In the genomic region with DNA sequence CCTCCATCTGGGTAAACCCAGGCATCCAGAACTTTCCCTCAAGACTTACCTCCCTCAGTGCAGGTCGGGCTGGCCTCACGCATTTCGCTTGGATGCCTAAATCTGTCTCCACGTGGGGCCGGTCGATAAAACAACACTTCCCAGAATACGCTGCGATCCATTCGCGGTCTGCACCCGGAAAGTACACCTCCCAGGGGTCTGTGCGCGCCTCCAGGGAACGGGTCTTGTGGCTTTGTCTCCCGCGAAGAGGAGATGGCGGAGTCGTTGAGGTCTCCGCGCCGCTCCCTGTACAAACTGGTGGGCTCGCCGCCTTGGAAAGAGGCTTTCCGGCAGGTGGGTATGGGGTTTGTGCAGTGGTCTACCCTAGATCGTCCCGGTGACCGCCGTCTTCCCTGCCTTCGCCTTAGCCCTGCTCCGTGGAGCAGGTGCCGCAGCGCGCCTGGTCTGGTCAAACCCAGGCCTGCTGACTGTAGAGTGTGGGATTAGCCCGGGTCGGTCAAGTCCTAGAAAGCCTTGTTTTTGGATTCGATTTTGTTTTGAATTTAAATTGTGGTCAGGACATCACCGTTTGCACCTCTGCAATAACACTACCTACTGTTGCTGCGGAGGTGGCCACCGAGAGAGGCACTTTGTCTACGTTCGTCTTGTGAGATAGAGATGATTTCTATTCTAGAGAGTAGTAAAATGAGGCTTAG, we compare ENCODE assay signal across 1 cellular context.
TF ChIP-seq lines count a peak whose summit lies in the region.

A gene with protein sequence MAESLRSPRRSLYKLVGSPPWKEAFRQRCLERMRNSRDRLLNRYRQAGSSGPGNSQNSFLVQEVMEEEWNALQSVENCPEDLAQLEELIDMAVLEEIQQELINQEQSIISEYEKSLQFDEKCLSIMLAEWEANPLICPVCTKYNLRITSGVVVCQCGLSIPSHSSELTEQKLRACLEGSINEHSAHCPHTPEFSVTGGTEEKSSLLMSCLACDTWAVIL (plus strand): TSS at position 224 of the 695 bp plus-strand sequence. CDS start 29 bp downstream, at position 253.

TF ChIP-seq in K562, 482 proteins besides CTCF, POLR2A, EP300 and RAD21 (continued from another document and continues in another):
- TF ChIP-seq, protein P1, sequence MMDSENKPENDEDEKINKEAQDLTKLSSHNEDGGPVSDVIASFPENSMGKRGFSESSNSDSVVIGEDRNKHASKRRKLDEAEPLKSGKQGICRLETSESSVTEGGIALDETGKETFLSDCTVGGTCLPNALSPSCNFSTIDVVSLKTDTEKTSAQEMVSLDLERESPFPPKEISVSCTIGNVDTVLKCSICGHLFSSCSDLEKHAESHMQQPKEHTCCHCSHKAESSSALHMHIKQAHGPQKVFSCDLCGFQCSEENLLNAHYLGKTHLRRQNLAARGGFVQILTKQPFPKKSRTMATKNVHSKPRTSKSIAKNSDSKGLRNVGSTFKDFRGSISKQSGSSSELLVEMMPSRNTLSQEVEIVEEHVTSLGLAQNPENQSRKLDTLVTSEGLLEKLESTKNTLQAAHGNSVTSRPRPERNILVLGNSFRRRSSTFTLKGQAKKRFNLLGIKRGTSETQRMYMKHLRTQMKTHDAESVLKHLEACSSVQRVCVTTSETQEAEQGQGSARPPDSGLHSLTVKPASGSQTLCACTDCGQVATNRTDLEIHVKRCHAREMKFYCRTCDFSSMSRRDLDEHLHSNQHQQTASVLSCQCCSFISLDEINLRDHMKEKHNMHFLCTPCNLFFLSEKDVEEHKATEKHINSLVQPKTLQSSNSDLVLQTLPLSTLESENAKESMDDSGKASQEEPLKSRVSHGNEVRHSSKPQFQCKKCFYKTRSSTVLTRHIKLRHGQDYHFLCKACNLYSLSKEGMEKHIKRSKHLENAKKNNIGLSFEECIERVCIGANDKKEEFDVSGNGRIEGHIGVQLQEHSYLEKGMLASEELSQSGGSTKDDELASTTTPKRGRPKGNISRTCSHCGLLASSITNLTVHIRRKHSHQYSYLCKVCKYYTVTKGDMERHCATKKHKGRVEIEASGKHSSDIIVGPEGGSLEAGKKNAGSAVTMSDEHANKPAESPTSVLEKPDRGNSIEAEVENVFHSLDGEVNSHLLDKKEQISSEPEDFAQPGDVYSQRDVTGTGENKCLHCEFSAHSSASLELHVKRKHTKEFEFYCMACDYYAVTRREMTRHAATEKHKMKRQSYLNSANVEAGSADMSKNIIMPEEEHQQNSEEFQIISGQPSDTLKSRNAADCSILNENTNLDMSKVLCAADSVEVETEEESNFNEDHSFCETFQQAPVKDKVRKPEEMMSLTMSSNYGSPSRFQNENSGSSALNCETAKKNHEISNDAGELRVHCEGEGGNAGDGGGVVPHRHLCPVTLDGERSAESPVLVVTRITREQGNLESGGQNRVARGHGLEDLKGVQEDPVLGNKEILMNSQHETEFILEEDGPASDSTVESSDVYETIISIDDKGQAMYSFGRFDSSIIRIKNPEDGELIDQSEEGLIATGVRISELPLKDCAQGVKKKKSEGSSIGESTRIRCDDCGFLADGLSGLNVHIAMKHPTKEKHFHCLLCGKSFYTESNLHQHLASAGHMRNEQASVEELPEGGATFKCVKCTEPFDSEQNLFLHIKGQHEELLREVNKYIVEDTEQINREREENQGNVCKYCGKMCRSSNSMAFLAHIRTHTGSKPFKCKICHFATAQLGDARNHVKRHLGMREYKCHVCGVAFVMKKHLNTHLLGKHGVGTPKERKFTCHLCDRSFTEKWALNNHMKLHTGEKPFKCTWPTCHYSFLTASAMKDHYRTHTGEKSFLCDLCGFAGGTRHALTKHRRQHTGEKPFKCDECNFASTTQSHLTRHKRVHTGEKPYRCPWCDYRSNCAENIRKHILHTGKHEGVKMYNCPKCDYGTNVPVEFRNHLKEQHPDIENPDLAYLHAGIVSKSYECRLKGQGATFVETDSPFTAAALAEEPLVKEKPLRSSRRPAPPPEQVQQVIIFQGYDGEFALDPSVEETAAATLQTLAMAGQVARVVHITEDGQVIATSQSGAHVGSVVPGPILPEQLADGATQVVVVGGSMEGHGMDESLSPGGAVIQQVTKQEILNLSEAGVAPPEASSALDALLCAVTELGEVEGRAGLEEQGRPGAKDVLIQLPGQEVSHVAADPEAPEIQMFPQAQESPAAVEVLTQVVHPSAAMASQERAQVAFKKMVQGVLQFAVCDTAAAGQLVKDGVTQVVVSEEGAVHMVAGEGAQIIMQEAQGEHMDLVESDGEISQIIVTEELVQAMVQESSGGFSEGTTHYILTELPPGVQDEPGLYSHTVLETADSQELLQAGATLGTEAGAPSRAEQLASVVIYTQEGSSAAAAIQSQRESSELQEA (IDR thresholded peaks at IDR 0.05; ENCODE audit: low read depth) = no peak
- TF ChIP-seq, protein P2, sequence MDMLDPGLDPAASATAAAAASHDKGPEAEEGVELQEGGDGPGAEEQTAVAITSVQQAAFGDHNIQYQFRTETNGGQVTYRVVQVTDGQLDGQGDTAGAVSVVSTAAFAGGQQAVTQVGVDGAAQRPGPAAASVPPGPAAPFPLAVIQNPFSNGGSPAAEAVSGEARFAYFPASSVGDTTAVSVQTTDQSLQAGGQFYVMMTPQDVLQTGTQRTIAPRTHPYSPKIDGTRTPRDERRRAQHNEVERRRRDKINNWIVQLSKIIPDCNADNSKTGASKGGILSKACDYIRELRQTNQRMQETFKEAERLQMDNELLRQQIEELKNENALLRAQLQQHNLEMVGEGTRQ (CRISPR knock-in tag; IDR thresholded peaks at IDR 0.05) = peak; percentile 37; the same call in 1 of the 2 replicates
- TF ChIP-seq PREB (CRISPR knock-in tag; IDR thresholded peaks at IDR 0.05) = no peak
- TF ChIP-seq ZNF263 (CRISPR knock-in tag; IDR thresholded peaks at IDR 0.05; ENCODE audit: borderline replicate concordance) = no peak; the same call in 1 of the 2 replicates
- no peak for TF ChIP-seq CXXC5 (CRISPR knock-in tag; IDR thresholded peaks at IDR 0.05)
- TF ChIP-seq CLOCK (CRISPR knock-in tag; IDR thresholded peaks at IDR 0.05; ENCODE audit: borderline replicate concordance) = no peak
- TF ChIP-seq FOXM1 (IDR thresholded peaks at IDR 0.05; ENCODE audit: low read depth) = no peak
- TF ChIP-seq FOXM1 (CRISPR knock-in tag; IDR thresholded peaks at IDR 0.05; ENCODE audit: low read depth) = no peak
- TF ChIP-seq NCOR1 (IDR thresholded peaks at IDR 0.05) = no peak
- TF ChIP-seq, protein P3, sequence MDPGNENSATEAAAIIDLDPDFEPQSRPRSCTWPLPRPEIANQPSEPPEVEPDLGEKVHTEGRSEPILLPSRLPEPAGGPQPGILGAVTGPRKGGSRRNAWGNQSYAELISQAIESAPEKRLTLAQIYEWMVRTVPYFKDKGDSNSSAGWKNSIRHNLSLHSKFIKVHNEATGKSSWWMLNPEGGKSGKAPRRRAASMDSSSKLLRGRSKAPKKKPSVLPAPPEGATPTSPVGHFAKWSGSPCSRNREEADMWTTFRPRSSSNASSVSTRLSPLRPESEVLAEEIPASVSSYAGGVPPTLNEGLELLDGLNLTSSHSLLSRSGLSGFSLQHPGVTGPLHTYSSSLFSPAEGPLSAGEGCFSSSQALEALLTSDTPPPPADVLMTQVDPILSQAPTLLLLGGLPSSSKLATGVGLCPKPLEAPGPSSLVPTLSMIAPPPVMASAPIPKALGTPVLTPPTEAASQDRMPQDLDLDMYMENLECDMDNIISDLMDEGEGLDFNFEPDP (CRISPR knock-in tag; IDR thresholded peaks at IDR 0.05) = no peak
- TF ChIP-seq PHF20 (IDR thresholded peaks at IDR 0.05; ENCODE audit: partially characterized antibody) = peak; percentile 60
- no peak for TF ChIP-seq MEF2D (tag; conservative IDR thresholded peaks at IDR 0.05; ENCODE audit: low read depth)
- TF ChIP-seq TRIM28 (IDR thresholded peaks at IDR 0.05) = no peak
- no peak; the same call in 1 of the 2 replicates for TF ChIP-seq ESRRA (IDR thresholded peaks at IDR 0.05; ENCODE audit: borderline replicate concordance, low read depth)
- TF ChIP-seq ARNT (IDR thresholded peaks at IDR 0.05) = no peak
- no peak for TF ChIP-seq NFYB (IDR thresholded peaks at IDR 0.05; ENCODE audit: extremely low read depth, insufficient read length)
- no peak for TF ChIP-seq SLC30A9 (CRISPR knock-in tag; IDR thresholded peaks at IDR 0.05)
- TF ChIP-seq, protein P4, sequence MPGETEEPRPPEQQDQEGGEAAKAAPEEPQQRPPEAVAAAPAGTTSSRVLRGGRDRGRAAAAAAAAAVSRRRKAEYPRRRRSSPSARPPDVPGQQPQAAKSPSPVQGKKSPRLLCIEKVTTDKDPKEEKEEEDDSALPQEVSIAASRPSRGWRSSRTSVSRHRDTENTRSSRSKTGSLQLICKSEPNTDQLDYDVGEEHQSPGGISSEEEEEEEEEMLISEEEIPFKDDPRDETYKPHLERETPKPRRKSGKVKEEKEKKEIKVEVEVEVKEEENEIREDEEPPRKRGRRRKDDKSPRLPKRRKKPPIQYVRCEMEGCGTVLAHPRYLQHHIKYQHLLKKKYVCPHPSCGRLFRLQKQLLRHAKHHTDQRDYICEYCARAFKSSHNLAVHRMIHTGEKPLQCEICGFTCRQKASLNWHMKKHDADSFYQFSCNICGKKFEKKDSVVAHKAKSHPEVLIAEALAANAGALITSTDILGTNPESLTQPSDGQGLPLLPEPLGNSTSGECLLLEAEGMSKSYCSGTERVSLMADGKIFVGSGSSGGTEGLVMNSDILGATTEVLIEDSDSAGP (CRISPR knock-in tag; IDR thresholded peaks at IDR 0.05) = no peak
- no peak for TF ChIP-seq TCFL5 (CRISPR knock-in tag; conservative IDR thresholded peaks at IDR 0.05)
- TF ChIP-seq, protein P5, sequence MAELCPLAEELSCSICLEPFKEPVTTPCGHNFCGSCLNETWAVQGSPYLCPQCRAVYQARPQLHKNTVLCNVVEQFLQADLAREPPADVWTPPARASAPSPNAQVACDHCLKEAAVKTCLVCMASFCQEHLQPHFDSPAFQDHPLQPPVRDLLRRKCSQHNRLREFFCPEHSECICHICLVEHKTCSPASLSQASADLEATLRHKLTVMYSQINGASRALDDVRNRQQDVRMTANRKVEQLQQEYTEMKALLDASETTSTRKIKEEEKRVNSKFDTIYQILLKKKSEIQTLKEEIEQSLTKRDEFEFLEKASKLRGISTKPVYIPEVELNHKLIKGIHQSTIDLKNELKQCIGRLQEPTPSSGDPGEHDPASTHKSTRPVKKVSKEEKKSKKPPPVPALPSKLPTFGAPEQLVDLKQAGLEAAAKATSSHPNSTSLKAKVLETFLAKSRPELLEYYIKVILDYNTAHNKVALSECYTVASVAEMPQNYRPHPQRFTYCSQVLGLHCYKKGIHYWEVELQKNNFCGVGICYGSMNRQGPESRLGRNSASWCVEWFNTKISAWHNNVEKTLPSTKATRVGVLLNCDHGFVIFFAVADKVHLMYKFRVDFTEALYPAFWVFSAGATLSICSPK (IDR thresholded peaks at IDR 0.05; ENCODE audit: borderline replicate concordance) = no peak
- TF ChIP-seq ELF2 (CRISPR knock-in tag; IDR thresholded peaks at IDR 0.05) = no peak
- no peak for TF ChIP-seq ZNF212 (CRISPR knock-in tag; IDR thresholded peaks at IDR 0.05)
- TF ChIP-seq TFAP4 (CRISPR knock-in tag; IDR thresholded peaks at IDR 0.05; ENCODE audit: borderline replicate concordance) = 0 out of 2 replicates have a peak, but pooled peaks have one; percentile 73
- TF ChIP-seq ZFPM2 (CRISPR knock-in tag; IDR thresholded peaks at IDR 0.05) = no peak
- no peak for TF ChIP-seq BCOR (IDR thresholded peaks at IDR 0.05)
- TF ChIP-seq MYBL2 (IDR thresholded peaks at IDR 0.05; ENCODE audit: low read depth) = no peak
- no peak for TF ChIP-seq MYBL2 (CRISPR knock-in tag; IDR thresholded peaks at IDR 0.05; ENCODE audit: borderline replicate concordance)
- TF ChIP-seq ZNF589 (CRISPR knock-in tag; IDR thresholded peaks at IDR 0.05; ENCODE audit: low read depth) = no peak
- TF ChIP-seq TCF7L2 (IDR thresholded peaks at IDR 0.05; ENCODE audit: low read depth, low read length) = no peak
- no peak for TF ChIP-seq MTA3 (IDR thresholded peaks at IDR 0.05; ENCODE audit: borderline replicate concordance)
- TF ChIP-seq E2F1 (CRISPR knock-in tag; IDR thresholded peaks at IDR 0.05) = no peak
- TF ChIP-seq ZNF586 (CRISPR knock-in tag; conservative IDR thresholded peaks at IDR 0.05) = no peak
- no peak for TF ChIP-seq HDAC3 (IDR thresholded peaks at IDR 0.05; ENCODE audit: borderline replicate concordance, partially characterized antibody)
- no peak for TF ChIP-seq ZNF764 (CRISPR knock-in tag; IDR thresholded peaks at IDR 0.05; ENCODE audit: low read depth)
- TF ChIP-seq XRCC4 (IDR thresholded peaks at IDR 0.05; ENCODE audit: extremely low read depth, insufficient read depth, insufficient read length) = no peak
- no peak for TF ChIP-seq TSC22D4 (tag; IDR thresholded peaks at IDR 0.05)
- TF ChIP-seq ZNF644 (tag; IDR thresholded peaks at IDR 0.05; ENCODE audit: low read depth) = no peak
